21 cellular contexts compared by ENCODE assay signal in genomic region chr5:72251386-72251785, GRCh38.
DNase-seq lines count a peak whose midpoint lies in the region; ATAC-seq, FAIRE-seq and TF ChIP-seq lines count a peak whose summit lies in the region.
"Had no signal": no experiment of that assay in that cellular context is flagged by ENCODE, and none has a peak within 500 bp of the region (broad histone marks: within the 10 kb centered on the region; RNA-seq: fewer than 3 reads in every experiment).

No MANE protein-coding gene starts in this region.

- H3K4me3 ChIP-seq in SK-N-SH (ENCODE audit: low read depth in 2 of 2, low read length in 1 of 2) (no peak overlapping the region), adipocyte (ENCODE audit: low read length) (no peak overlapping the region), gastroesophageal sphincter (no peak overlapping the region), tibial artery (no peak overlapping the region)
- H3K4me3 ChIP-seq: BLaER1, PC-9, SJCRH30 had no signal

- no peak for TF ChIP-seq RAD21 in SK-N-SH (IDR thresholded peaks at IDR 0.05; ENCODE audit: low read length)

- WGBS in SK-N-SH (ENCODE audit: low lambda C conversion rate): 94% methylated on average over 1 of the region's 1 CpG
- 80 to 100% methylated on average over 1 of the region's 1 CpG for WGBS in gastroesophageal sphincter (ENCODE audit: low coverage in 1 of 2), 2 donors

- TF ChIP-seq EP300 in SK-N-SH (IDR thresholded peaks at IDR 0.05; ENCODE audit: borderline replicate concordance in 1 of 2, low read depth in 1 of 2, low read length in 1 of 2): no peak
- TF ChIP-seq EP300 in gastroesophageal sphincter (IDR thresholded peaks at IDR 0.05): no peak

- 0 out of 2 replicates have a peak overlapping the region, but pooled peaks have one; percentile 68 for H3K4me2 ChIP-seq in SK-N-SH
- H3K4me2 ChIP-seq: BLaER1, PC-9 had no signal

- H2AFZ ChIP-seq in SK-N-SH (ENCODE audit: low read depth): no peak overlapping the region
- H2AFZ ChIP-seq: PC-9 had no signal

- H3K27me3 ChIP-seq in SK-N-SH (ENCODE audit: insufficient read depth) (no peaks in the 10 kb centered on the region), adipocyte (replicated peaks; ENCODE audit: control insufficient read depth, insufficient read depth, low read length) (no peaks in the 10 kb centered on the region), gastroesophageal sphincter (no peaks in the 10 kb centered on the region), tibial artery (no peaks in the 10 kb centered on the region)
- H3K27me3 ChIP-seq: BLaER1, SJCRH30 had no signal

- peaks cover 61% of the 10 kb centered on the region for H3F3A ChIP-seq in SK-N-SH (replicated peaks; ENCODE audit: insufficient read depth)

- H3K4me1 ChIP-seq in SK-N-SH (ENCODE audit: control insufficient read depth in 1 of 2, insufficient read depth in 2 of 2, low read depth in 1 of 2, low read length in 1 of 2) (peaks cover 20 to 70% of the 10 kb centered on the region in 2 experiments), adipocyte (ENCODE audit: control insufficient read depth, insufficient read depth, low read length) (peaks cover 77% of the 10 kb centered on the region), gastroesophageal sphincter (peaks cover 30 to 77% (median 32%) of the 10 kb centered on the region in 3 donors), tibial artery (peaks cover 0 to 70% (median 51%) of the 10 kb centered on the region in 4 donors)

- CTCF ChIA-PET in SK-N-SH (lab: Yijun Ruan, JAX): interaction anchor here (0.6 to 0.7 kb wide), 3 partner anchors 29 to 1249 kb away, joined by 3 read pairs; no protein-coding TSS in a partner anchor

- H4K20me1 ChIP-seq in SK-N-SH (ENCODE audit: insufficient read depth): no peaks in the 10 kb centered on the region

- TF ChIP-seq POLR2A in gastroesophageal sphincter (IDR thresholded peaks at IDR 0.05): no peak

- H3K36me3 ChIP-seq in SK-N-SH (replicated peaks in 1 of 2; ENCODE audit: control insufficient read depth in 1 of 2, insufficient read depth in 2 of 2, low read length in 1 of 2) (peaks cover 0 to under 1% of the 10 kb centered on the region in 2 experiments), adipocyte (ENCODE audit: control insufficient read depth, insufficient read depth, low read length, severe bottlenecking) (no peaks in the 10 kb centered on the region), gastroesophageal sphincter (no peaks in the 10 kb centered on the region), tibial artery (no peaks in the 10 kb centered on the region)

- H3K9me3 ChIP-seq in SK-N-SH (no peaks in the 10 kb centered on the region), adipocyte (ENCODE audit: control insufficient read depth, low read length) (no peaks in the 10 kb centered on the region), gastroesophageal sphincter (no peaks in the 10 kb centered on the region), tibial artery (no peaks in the 10 kb centered on the region)
- H3K9me3 ChIP-seq: BLaER1, SJCRH30 had no signal

- no peaks in the 10 kb centered on the region for H3K9me2 ChIP-seq in SK-N-SH

- H3K9ac ChIP-seq in SK-N-SH (no peak overlapping the region), adipocyte (ENCODE audit: low read length) (peak overlapping the region; percentile 30)
- H3K9ac ChIP-seq: BLaER1 had no signal

- peak overlapping the region in 1 of 2 experiments; percentile 99; a peak in 2 of 4 replicates for H3K27ac ChIP-seq in SK-N-SH (ENCODE audit: low read depth in 2 of 2, low read length in 1 of 2)
- peak overlapping the region in 3 of 4 donors; percentile 22 to 47 (median 39) for H3K27ac ChIP-seq in gastroesophageal sphincter
- H3K27ac ChIP-seq in tibial artery: peak overlapping the region; percentile 76 to 78
- H3K27ac ChIP-seq: BLaER1, HL-60, PC-9, SJCRH30 had no signal

- TF ChIP-seq CTCF in SK-N-SH (IDR thresholded peaks at IDR 0.05) (no peak), gastroesophageal sphincter (IDR thresholded peaks at IDR 0.05) (no peak), tibial artery (IDR thresholded peaks at IDR 0.05) (no peak)

- H3K79me2 ChIP-seq in SK-N-SH (ENCODE audit: insufficient read depth): peaks cover 40% of the 10 kb centered on the region

- FAIRE-seq in GM19239 (lab: Jason Lieb, UNC): no peak
- FAIRE-seq: GM12891, GM18507 had no signal

- intact Hi-C loops in tibial artery (cut with DNase I; ENCODE audit: low total_unique reads): no loop called here

- ATAC-seq in SK-N-SH treated with all-trans-retinoic acid at 6 μM for 48 hours (no peak), gastroesophageal sphincter (no peak), HG02763 (IDR thresholded peaks at IDR 0.05; ENCODE audit: unreplicated experiment) (no peak)

- no peak for DNase-seq in SK-N-SH
- DNase-seq in adipocyte (ENCODE audit: low read depth): no peak
- DNase-seq in tibial artery: no peak
- DNase-seq in NCI-H1048 (lab: John Stamatoyannopoulos, UW): no peak
- DNase-seq in GM19239 (ENCODE audit: insufficient read length, low spot score): no peak
- DNase-seq: CD8-positive, alpha-beta memory T cell; DMS 273 treated with DMSO at 0.1 percent for 48 hours; GDM1; H7; NCI-H187; NCI-H446; NCI-H69; PC-9; SJCRH30 had no signal

- POLR2A ChIA-PET in SK-N-SH (lab: Yijun Ruan, JAX): no interaction called here

TF ChIP-seq in SK-N-SH, 30 proteins besides CTCF, POLR2A, EP300 and RAD21 (continues in another document):
- TF ChIP-seq EZH2phosphoT487 (IDR thresholded peaks at IDR 0.05; ENCODE audit: borderline replicate concordance, low read depth) (no peak), FOXJ3 (CRISPR knock-in tag; IDR thresholded peaks at IDR 0.05) (no peak), SIN3A (IDR thresholded peaks at IDR 0.05; ENCODE audit: borderline replicate concordance, low read depth, low read length) (no peak), USF1 (IDR thresholded peaks at IDR 0.05; ENCODE audit: borderline replicate concordance, low read depth) (no peak), MXI1 (IDR thresholded peaks at IDR 0.05; ENCODE audit: low read depth, low read length) (no peak), GATA2 (CRISPR knock-in tag; IDR thresholded peaks at IDR 0.05) (no peak), ELF1 (IDR thresholded peaks at IDR 0.05) (no peak), PBX3 (IDR thresholded peaks at IDR 0.05) (no peak)

TF ChIP-seq in SK-N-SH treated with all-trans-retinoic acid at 6 μM for 48 hours, 23 proteins besides CTCF, POLR2A, EP300 and RAD21:
- no peak for TF ChIP-seq ZC3H10 (CRISPR knock-in tag; IDR thresholded peaks at IDR 0.05)
